ENCODE assay signal across 1 cellular context in the genomic region with DNA sequence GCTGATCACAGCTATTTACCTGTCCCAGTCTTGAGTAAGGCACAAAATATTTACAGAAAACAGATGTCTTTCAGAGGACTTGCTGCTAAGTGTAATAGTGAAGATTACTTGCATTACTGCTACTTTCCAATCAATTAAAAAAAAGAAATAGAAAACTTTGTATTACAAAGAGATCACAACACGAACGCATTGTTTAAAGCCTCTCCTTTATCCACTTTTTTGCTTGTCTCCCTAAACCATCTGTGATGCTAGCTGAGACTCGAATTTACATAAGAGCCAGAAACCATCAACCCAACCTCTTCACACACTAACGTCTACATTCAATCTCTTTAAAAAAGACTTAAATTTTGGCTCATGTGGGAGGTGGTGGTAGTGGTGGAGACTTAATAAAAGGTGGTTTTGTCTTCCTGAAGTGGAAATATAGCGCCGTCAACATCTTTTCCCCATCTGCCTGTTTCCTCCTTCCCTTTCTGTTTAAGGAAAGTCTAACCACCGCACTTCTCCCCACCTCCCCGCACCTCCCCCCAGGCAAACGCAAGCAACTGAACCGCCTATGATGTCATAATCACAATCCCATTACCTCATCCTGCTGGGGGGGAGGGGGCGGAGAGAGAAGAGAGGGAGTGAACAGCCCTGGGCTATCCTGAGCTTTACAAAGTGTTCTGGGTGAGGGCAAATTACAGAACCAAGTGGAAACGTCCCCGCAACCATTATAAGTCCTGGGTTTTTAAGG.
TF ChIP-seq lines count a peak whose summit lies in the region.

No MANE protein-coding gene starts in this region.

TF ChIP-seq in K562, 482 proteins besides CTCF, POLR2A, EP300 and RAD21 (continues in another document):
- TF ChIP-seq, protein P1, sequence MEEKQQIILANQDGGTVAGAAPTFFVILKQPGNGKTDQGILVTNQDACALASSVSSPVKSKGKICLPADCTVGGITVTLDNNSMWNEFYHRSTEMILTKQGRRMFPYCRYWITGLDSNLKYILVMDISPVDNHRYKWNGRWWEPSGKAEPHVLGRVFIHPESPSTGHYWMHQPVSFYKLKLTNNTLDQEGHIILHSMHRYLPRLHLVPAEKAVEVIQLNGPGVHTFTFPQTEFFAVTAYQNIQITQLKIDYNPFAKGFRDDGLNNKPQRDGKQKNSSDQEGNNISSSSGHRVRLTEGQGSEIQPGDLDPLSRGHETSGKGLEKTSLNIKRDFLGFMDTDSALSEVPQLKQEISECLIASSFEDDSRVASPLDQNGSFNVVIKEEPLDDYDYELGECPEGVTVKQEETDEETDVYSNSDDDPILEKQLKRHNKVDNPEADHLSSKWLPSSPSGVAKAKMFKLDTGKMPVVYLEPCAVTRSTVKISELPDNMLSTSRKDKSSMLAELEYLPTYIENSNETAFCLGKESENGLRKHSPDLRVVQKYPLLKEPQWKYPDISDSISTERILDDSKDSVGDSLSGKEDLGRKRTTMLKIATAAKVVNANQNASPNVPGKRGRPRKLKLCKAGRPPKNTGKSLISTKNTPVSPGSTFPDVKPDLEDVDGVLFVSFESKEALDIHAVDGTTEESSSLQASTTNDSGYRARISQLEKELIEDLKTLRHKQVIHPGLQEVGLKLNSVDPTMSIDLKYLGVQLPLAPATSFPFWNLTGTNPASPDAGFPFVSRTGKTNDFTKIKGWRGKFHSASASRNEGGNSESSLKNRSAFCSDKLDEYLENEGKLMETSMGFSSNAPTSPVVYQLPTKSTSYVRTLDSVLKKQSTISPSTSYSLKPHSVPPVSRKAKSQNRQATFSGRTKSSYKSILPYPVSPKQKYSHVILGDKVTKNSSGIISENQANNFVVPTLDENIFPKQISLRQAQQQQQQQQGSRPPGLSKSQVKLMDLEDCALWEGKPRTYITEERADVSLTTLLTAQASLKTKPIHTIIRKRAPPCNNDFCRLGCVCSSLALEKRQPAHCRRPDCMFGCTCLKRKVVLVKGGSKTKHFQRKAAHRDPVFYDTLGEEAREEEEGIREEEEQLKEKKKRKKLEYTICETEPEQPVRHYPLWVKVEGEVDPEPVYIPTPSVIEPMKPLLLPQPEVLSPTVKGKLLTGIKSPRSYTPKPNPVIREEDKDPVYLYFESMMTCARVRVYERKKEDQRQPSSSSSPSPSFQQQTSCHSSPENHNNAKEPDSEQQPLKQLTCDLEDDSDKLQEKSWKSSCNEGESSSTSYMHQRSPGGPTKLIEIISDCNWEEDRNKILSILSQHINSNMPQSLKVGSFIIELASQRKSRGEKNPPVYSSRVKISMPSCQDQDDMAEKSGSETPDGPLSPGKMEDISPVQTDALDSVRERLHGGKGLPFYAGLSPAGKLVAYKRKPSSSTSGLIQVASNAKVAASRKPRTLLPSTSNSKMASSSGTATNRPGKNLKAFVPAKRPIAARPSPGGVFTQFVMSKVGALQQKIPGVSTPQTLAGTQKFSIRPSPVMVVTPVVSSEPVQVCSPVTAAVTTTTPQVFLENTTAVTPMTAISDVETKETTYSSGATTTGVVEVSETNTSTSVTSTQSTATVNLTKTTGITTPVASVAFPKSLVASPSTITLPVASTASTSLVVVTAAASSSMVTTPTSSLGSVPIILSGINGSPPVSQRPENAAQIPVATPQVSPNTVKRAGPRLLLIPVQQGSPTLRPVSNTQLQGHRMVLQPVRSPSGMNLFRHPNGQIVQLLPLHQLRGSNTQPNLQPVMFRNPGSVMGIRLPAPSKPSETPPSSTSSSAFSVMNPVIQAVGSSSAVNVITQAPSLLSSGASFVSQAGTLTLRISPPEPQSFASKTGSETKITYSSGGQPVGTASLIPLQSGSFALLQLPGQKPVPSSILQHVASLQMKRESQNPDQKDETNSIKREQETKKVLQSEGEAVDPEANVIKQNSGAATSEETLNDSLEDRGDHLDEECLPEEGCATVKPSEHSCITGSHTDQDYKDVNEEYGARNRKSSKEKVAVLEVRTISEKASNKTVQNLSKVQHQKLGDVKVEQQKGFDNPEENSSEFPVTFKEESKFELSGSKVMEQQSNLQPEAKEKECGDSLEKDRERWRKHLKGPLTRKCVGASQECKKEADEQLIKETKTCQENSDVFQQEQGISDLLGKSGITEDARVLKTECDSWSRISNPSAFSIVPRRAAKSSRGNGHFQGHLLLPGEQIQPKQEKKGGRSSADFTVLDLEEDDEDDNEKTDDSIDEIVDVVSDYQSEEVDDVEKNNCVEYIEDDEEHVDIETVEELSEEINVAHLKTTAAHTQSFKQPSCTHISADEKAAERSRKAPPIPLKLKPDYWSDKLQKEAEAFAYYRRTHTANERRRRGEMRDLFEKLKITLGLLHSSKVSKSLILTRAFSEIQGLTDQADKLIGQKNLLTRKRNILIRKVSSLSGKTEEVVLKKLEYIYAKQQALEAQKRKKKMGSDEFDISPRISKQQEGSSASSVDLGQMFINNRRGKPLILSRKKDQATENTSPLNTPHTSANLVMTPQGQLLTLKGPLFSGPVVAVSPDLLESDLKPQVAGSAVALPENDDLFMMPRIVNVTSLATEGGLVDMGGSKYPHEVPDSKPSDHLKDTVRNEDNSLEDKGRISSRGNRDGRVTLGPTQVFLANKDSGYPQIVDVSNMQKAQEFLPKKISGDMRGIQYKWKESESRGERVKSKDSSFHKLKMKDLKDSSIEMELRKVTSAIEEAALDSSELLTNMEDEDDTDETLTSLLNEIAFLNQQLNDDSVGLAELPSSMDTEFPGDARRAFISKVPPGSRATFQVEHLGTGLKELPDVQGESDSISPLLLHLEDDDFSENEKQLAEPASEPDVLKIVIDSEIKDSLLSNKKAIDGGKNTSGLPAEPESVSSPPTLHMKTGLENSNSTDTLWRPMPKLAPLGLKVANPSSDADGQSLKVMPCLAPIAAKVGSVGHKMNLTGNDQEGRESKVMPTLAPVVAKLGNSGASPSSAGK (IDR thresholded peaks at IDR 0.05), result peak; percentile 17; the same call in 1 of the 2 replicates
- TF ChIP-seq CEBPG (CRISPR knock-in tag; IDR thresholded peaks at IDR 0.05) (no peak), CEBPG (tag; conservative IDR thresholded peaks at IDR 0.05 in 1 of 2, IDR thresholded peaks at IDR 0.05 in 1 of 2) (peak; percentile 86 to 93), RAD51 (IDR thresholded peaks at IDR 0.05; ENCODE audit: borderline replicate concordance, low read depth) (peak; percentile 52; the same call in 1 of the 2 replicates), L3MBTL2 (IDR thresholded peaks at IDR 0.05) (0 out of 2 replicates have a peak, but pooled peaks have one; percentile 11), KAT8 (IDR thresholded peaks at IDR 0.05; ENCODE audit: low read depth) (no peak), HEY1 (CRISPR knock-in tag; IDR thresholded peaks at IDR 0.05; ENCODE audit: borderline replicate concordance) (peak; percentile 42; the same call in 1 of the 2 replicates), JUN (IDR thresholded peaks at IDR 0.05; ENCODE audit: borderline replicate concordance, low read depth, low read length) (peak; percentile 97), JUN (CRISPR knock-in tag; IDR thresholded peaks at IDR 0.05; ENCODE audit: borderline replicate concordance) (peak; percentile 60; the same call in 1 of the 2 replicates), POLR2B (IDR thresholded peaks at IDR 0.05; ENCODE audit: low read depth, partially characterized antibody) (peak; percentile 68), MAFK (IDR thresholded peaks at IDR 0.05; ENCODE audit: low read length) (no peak), ZZZ3 (IDR thresholded peaks at IDR 0.05) (0 out of 2 replicates have a peak, but pooled peaks have one; percentile 72), CXXC5 (CRISPR knock-in tag; IDR thresholded peaks at IDR 0.05) (peak; percentile 60), ZNF583 (CRISPR knock-in tag; IDR thresholded peaks at IDR 0.05) (0 out of 2 replicates have a peak, but pooled peaks have one; percentile 39), TAF7 (tag; IDR thresholded peaks at IDR 0.05) (peak; percentile 74), FOXA3 (CRISPR knock-in tag; conservative IDR thresholded peaks at IDR 0.05 in 1 of 2, IDR thresholded peaks at IDR 0.05 in 1 of 2) (no peak), RBM39 (optimal IDR thresholded peaks at IDR 0.05; ENCODE audit: low read depth, low read length) (peak; percentile 81), KLF6 (CRISPR knock-in tag; IDR thresholded peaks at IDR 0.05; ENCODE audit: borderline replicate concordance) (0 out of 2 replicates have a peak, but pooled peaks have one; percentile 7), SETDB1 (IDR thresholded peaks at IDR 0.05; ENCODE audit: low read length) (no peak), MEF2D (tag; conservative IDR thresholded peaks at IDR 0.05; ENCODE audit: low read depth) (peak; percentile 66; the same call in 1 of the 2 replicates), ZNF766 (CRISPR knock-in tag; conservative IDR thresholded peaks at IDR 0.05) (peak; percentile 77; the same call in 1 of the 2 replicates), BCOR (IDR thresholded peaks at IDR 0.05) (peak; percentile 42; the same call in 1 of the 2 replicates), ZNF584 (CRISPR knock-in tag; IDR thresholded peaks at IDR 0.05; ENCODE audit: low read depth) (peak; percentile 92), NBN (IDR thresholded peaks at IDR 0.05; ENCODE audit: low read depth) (peak; percentile 99), SUPT5H (IDR thresholded peaks at IDR 0.05) (peak; percentile 69)
- TF ChIP-seq, protein P2, sequence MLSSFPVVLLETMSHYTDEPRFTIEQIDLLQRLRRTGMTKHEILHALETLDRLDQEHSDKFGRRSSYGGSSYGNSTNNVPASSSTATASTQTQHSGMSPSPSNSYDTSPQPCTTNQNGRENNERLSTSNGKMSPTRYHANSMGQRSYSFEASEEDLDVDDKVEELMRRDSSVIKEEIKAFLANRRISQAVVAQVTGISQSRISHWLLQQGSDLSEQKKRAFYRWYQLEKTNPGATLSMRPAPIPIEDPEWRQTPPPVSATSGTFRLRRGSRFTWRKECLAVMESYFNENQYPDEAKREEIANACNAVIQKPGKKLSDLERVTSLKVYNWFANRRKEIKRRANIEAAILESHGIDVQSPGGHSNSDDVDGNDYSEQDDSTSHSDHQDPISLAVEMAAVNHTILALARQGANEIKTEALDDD (IDR thresholded peaks at IDR 0.05), result 0 out of 2 replicates have a peak, but pooled peaks have one; percentile 29
- TF ChIP-seq, protein P3, sequence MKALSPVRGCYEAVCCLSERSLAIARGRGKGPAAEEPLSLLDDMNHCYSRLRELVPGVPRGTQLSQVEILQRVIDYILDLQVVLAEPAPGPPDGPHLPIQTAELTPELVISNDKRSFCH (CRISPR knock-in tag; IDR thresholded peaks at IDR 0.05), result no peak
- TF ChIP-seq, protein P3 (tag; IDR thresholded peaks at IDR 0.05), result 0 out of 2 replicates have a peak, but pooled peaks have one; percentile 35
- TF ChIP-seq, protein P4, sequence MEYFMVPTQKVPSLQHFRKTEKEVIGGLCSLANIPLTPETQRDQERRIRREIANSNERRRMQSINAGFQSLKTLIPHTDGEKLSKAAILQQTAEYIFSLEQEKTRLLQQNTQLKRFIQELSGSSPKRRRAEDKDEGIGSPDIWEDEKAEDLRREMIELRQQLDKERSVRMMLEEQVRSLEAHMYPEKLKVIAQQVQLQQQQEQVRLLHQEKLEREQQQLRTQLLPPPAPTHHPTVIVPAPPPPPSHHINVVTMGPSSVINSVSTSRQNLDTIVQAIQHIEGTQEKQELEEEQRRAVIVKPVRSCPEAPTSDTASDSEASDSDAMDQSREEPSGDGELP (CRISPR knock-in tag; IDR thresholded peaks at IDR 0.05; ENCODE audit: borderline replicate concordance), result 0 out of 2 replicates have a peak, but pooled peaks have one; percentile 25
- TF ChIP-seq, protein P5, sequence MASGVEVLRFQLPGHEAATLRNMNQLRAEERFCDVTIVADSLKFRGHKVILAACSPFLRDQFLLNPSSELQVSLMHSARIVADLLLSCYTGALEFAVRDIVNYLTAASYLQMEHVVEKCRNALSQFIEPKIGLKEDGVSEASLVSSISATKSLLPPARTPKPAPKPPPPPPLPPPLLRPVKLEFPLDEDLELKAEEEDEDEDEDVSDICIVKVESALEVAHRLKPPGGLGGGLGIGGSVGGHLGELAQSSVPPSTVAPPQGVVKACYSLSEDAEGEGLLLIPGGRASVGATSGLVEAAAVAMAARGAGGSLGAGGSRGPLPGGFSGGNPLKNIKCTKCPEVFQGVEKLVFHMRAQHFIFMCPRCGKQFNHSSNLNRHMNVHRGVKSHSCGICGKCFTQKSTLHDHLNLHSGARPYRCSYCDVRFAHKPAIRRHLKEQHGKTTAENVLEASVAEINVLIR (CRISPR knock-in tag; IDR thresholded peaks at IDR 0.05), result peak; percentile 97
- TF ChIP-seq, protein P6, sequence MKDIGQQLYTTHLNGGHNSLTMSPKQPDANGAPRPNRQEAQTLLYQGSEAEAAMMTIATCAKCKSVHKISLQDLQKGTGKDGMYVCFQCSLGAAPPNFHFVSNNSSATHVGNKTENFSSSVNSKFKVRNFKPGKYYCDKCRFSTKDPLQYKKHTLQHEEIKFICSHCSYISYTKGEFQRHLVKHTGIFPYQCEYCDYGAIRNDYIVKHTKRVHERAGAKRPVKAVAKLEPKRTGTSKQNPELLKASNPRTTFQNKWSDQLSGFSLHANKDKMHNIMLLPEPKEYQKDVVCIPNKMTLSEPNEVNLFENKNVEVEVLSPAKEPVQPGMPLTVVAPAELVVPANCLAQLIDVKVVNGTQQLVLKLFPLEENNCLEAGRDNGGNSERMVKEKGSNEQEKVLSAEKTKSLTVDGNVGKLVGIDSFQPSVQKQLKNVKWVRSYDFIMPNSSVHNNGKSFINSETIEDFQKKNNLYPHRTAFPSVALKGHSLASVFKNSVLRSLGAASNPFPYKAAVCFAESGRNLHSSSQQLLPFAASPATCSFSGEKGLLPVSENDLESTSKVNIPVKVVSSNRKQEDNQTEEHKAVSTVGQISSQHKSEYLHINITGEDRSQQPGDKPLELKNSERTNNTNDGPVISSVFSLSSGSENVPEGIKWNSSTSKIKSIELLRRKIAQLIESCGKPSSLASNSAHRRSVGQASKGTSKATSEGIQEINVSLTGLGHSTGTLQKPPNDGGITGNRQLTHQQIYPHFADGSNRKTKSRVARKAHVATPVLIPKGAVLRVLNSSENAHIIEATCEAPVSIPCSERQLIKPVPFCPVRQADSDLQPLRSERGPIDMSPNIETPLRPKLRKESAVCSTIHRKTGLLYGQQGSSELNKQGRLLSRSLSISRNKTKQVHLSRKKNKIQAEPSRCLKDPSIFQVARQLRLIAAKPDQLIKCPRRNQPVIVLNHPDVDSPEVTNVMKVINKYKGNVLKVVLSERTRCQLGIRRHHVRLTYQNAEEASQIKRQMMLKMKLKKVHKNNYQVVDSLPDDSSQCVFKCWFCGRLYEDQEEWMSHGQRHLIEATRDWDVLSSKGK (CRISPR knock-in tag; IDR thresholded peaks at IDR 0.05), result no peak
